In the genomic region with DNA sequence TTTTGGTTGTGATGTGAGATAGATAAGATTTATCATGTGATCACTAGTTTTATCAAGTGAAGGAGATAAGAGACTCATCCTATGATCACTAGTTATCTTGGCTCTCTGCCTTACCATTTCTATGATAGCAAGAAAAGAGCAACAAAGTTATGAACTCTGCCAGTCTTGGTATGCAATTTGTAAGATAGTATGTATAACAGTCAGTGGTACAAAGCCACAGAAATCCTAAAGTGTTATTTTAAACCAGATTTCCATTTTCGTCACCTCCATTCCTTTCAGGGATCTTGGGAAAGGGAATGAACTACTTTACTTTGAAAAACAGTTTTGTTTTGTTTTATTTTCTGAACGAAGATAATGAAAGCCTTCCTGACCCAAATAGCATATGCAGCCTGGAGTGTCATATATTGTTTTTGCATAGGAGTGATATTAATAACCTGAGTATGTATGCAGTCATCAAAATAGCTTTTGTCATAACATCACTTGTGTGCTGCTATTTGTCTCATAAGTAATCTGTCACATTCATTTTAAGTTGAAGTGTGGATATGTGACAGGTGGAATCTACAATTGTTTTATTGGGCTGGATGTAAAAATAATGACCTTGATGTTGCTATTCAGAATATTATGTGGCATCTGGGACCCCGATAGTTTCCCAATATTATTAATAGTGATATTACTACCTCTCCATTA, we compare ENCODE assay signal across 20 cellular contexts. TPM values are rescaled to one million over a fixed set of nuclear protein-coding genes. Genes with fewer than 3 reads are reported as not detected.
"Had no signal": no experiment of that assay in that cellular context is flagged by ENCODE, and none has a peak within 500 bp of the region (broad histone marks: within the 10 kb centered on the region; RNA-seq: fewer than 3 reads in every experiment).

No MANE protein-coding gene starts in this region.

- ATAC-seq: activated CD8-positive, alpha-beta T cell treated with anti-CD3 and anti-CD28 coated beads for 36 hours; activated T-cell treated with anti-CD3 and anti-CD28 coated beads, Interleukin-2, amount 50 U/mL, for 4 hours; WTC11 had no signal

- H3K27me3 ChIP-seq: adrenal gland, neural progenitor cell, ovary, right lobe of liver, stomach, testis had no signal

- H3K4me2 ChIP-seq: neural progenitor cell had no signal

- H3K9me3 Mint-ChIP-seq: activated CD8-positive, alpha-beta T cell treated with anti-CD3 and anti-CD28 coated beads for 36 hours; activated naive CD4-positive, alpha-beta T cell treated with anti-CD3 and anti-CD28 coated beads, Interleukin-2, amount 50 U/mL, for 24 hours; activated T-cell treated with anti-CD3 and anti-CD28 coated beads, Interleukin-2, amount 50 U/mL, for 4 hours; neural progenitor cell; WTC11 had no signal

- H3K36me3 Mint-ChIP-seq: activated naive CD4-positive, alpha-beta T cell treated with anti-CD3 and anti-CD28 coated beads, Interleukin-2, amount 50 U/mL, for 24 hours; WTC11 had no signal

- H3K27ac Mint-ChIP-seq: activated CD8-positive, alpha-beta T cell treated with anti-CD3 and anti-CD28 coated beads for 36 hours; activated naive CD4-positive, alpha-beta T cell treated with anti-CD3 and anti-CD28 coated beads, Interleukin-2, amount 50 U/mL, for 24 hours; neural progenitor cell; WTC11 had no signal

- H3K36me3 ChIP-seq: adrenal gland, neural progenitor cell, ovary, right lobe of liver, stomach had no signal

- FAIRE-seq: TTC549 had no signal

- H3K4me3 Mint-ChIP-seq: activated CD8-positive, alpha-beta T cell treated with anti-CD3 and anti-CD28 coated beads for 36 hours; activated naive CD4-positive, alpha-beta T cell treated with anti-CD3 and anti-CD28 coated beads, Interleukin-2, amount 50 U/mL, for 24 hours; activated T-cell treated with anti-CD3 and anti-CD28 coated beads, Interleukin-2, amount 50 U/mL, for 4 hours; central memory CD8-positive, alpha-beta T cell; neural progenitor cell; WTC11 had no signal

- H3K9me3 ChIP-seq: adrenal gland, ovary, right lobe of liver, stomach, testis had no signal

- H3K27me3 Mint-ChIP-seq: activated naive CD4-positive, alpha-beta T cell treated with anti-CD3 and anti-CD28 coated beads, Interleukin-2, amount 50 U/mL, for 24 hours; central memory CD8-positive, alpha-beta T cell had no signal

- H3K27ac ChIP-seq: neural progenitor cell, ovary, right lobe of liver, testis had no signal

- H3K9ac ChIP-seq: neural progenitor cell had no signal

- DNase-seq: activated CD4-positive, alpha-beta T cell treated with anti-CD3 and anti-CD28 coated beads for 4 hours; activated CD8-positive, alpha-beta T cell treated with anti-CD3 and anti-CD28 coated beads for 36 hours; activated effector memory CD4-positive, alpha-beta T cell treated with anti-CD3 and anti-CD28 coated beads, Interleukin-2, amount 50 U/mL, for 16 hours; activated T-cell treated with anti-CD3 and anti-CD28 coated beads, Interleukin-2, amount 50 U/mL, for 4 hours; adrenal gland; cortex of kidney; effector CD8-positive, alpha-beta T cell; glutamatergic neuron; hypothalamus; ovary; right lobe of liver; stimulated activated CD4-positive, alpha-beta T cell treated with anti-CD3 and anti-CD28 coated beads, Interleukin-2, amount 100 ng/mL, for 24 hours; stomach; T-helper 2 cell; testis had no signal

- H3K4me3 ChIP-seq: adrenal gland, neural progenitor cell, ovary, right lobe of liver, stomach, testis had no signal

- H2AFZ ChIP-seq: neural progenitor cell had no signal

- H3K4me1 Mint-ChIP-seq: activated naive CD4-positive, alpha-beta T cell treated with anti-CD3 and anti-CD28 coated beads, Interleukin-2, amount 50 U/mL, for 24 hours; central memory CD8-positive, alpha-beta T cell had no signal

RNA-seq across cellular contexts. Expression of a gene that starts 35.0 kb away (rescaled TPM):
- total RNA-seq: activated CD8-positive, alpha-beta T cell treated with anti-CD3 and anti-CD28 coated beads for 36 hours had no signal
